8 cellular contexts compared by ENCODE assay signal in the genomic region with DNA sequence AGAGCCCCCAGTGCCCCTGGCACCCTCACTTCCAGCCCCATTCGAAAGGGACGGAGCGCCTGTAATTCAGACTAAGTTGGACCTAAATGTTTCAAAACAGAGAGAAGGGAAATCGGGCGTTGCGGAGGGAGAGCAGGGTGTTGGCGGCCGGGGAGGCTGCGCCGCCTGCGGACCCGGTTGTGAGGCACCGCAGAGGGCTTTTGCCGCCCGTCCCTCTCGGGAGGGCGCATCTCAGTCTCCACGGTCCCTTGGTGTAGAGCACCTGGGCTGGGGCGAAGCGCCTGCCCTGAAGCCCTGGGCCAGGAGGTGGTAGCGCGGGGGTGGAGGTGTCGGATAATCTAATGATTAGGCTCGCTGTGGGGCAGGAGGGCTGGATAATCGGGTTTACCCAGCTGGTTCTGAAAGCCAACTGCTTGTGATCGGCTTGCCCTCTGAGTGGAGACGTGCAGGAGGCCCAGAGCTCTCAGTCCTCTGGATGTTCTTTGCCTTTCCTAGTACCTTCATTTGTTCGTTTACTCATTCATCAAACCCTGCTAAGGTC. TPM values are rescaled to one million over a fixed set of nuclear protein-coding genes. Genes with fewer than 3 reads are reported as not detected.
DNase-seq lines count a peak whose midpoint lies in the region; ATAC-seq and TF ChIP-seq lines count a peak whose summit lies in the region.

No MANE protein-coding gene starts in this region.

- 0% methylated on average over 14 to 28 of the region's 28 CpGs for WGBS in lower leg skin, 2 donors

- no peak for TF ChIP-seq POLR2A in lower leg skin (IDR thresholded peaks at IDR 0.05)

- DNase-seq in GM10266 (ENCODE audit: extremely low spot score) = peak; percentile 12
- DNase-seq in UCSD-AML1 (lab: John Stamatoyannopoulos, UW; ENCODE audit: unreplicated experiment) = peak; percentile 57
- DNase-seq in dedifferentiated amniotic fluid mesenchymal stem cell (ENCODE audit: extremely low spot score) = peak; percentile 26
- peak; percentile 38 to 88 for DNase-seq in lower leg skin (ENCODE audit: low spot score in 2 of 2)
- peak in 2 of 3 donors; percentile 1 to 25 for DNase-seq in stimulated activated CD4-positive, alpha-beta T cell treated with anti-CD3 and anti-CD28 coated beads, TNF-alpha, amount 100 ng/mL, for 48 hours (ENCODE audit: low read depth in 3 of 3)
- DNase-seq in SKM-1 (lab: John Stamatoyannopoulos, UW; ENCODE audit: unreplicated experiment) = no peak

- intact Hi-C loops in lower leg skin (cut with DNase I; ENCODE audit: low total_unique reads) = no loop called here

- ATAC-seq in HG03159 (IDR thresholded peaks at IDR 0.05; ENCODE audit: unreplicated experiment) = peak; percentile 11
- ATAC-seq in HG03520 (IDR thresholded peaks at IDR 0.05; ENCODE audit: unreplicated experiment) = no peak

- H3K4me3 ChIP-seq in lower leg skin (ENCODE audit: low read depth, poor library complexity, severe bottlenecking) = peak overlapping the region; percentile 71

- no peak for TF ChIP-seq CTCF in GM10266 (IDR thresholded peaks at IDR 0.05; ENCODE audit: control insufficient read depth, insufficient read depth, low read depth, missing control alignments)
- TF ChIP-seq CTCF in lower leg skin (IDR thresholded peaks at IDR 0.05) = no peak

RNA-seq across cellular contexts. Expression of a gene that starts 0.9 kb away (rescaled TPM):
- 100 to 1,000 TPM; 155 to 194 (median 183) TPM for total RNA-seq in lower leg skin
